Comparison of ENCODE assay signal across 10 cellular contexts in the genomic region with DNA sequence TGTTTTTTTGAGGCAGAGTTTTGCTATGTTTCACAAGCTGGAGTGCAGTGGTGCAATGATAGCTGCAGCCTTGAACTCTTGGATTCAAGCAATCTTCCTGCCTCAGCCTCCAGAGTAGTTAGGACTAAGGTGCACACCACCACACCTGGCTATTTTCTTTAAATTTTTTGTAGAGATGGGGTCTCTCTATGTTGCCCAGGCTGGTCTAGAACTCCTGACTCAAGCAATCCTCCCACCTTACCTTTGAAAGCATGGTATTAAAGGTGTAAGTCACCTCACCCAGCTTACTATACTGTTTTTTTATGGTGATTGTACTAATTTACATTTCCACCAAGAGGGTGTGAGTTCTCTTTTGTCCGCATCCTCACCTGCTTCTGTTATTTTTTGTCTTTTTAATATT.
"Had no signal": no experiment of that assay in that cellular context is flagged by ENCODE, and none has a peak within 500 bp of the region (broad histone marks: within the 10 kb centered on the region; RNA-seq: fewer than 3 reads in every experiment).

No MANE protein-coding gene starts in this region.

- H3K27ac ChIP-seq: GM23248 had no signal

- FAIRE-seq: H54 had no signal

- H3K9ac ChIP-seq: GM23248 had no signal

- H3K4me3 ChIP-seq: GM23248, GM23338, HAP-1 had no signal

- DNase-seq: GM23248, GOT3, H7, H9, HCEC 1CT, HFFc6 had no signal

- H3K4me1 ChIP-seq: HAP-1 had no signal

- H3K4me3 Mint-ChIP-seq: GM23338, H9, HFFc6 had no signal

- H2AFZ ChIP-seq: GM23248, GM23338 had no signal

- ATAC-seq: GM23338, HCT116 had no signal

- H3K27ac Mint-ChIP-seq: GM23338, H9, HFFc6 had no signal

- H3K36me3 ChIP-seq: HAP-1 had no signal

- H3K4me2 ChIP-seq: GM23338 had no signal
